ENCODE assay signal across 1 cellular context in genomic region chr1:178542554-178543290, GRCh38.
TF ChIP-seq lines count a peak whose summit lies in the region.

No MANE protein-coding gene starts in this region.

TF ChIP-seq in H1, 55 proteins besides CTCF, POLR2A, EP300 and RAD21:
- TF ChIP-seq E2F6 (IDR thresholded peaks at IDR 0.05) (peak; percentile 58; the same call in 1 of the 2 replicates), BCL11A (IDR thresholded peaks at IDR 0.05; ENCODE audit: low read depth in 2 of 2, low read length in 2 of 2) (no peak), CEBPB (IDR thresholded peaks at IDR 0.05; ENCODE audit: low read depth, low read length) (no peak), RNF2 (IDR thresholded peaks at IDR 0.05; ENCODE audit: borderline replicate concordance, low read depth, low read length, missing control alignments, poor library complexity, severe bottlenecking) (no peak), SRF (IDR thresholded peaks at IDR 0.05; ENCODE audit: low read depth, low read length) (0 out of 2 replicates have a peak, but pooled peaks have one; percentile 10), POU5F1 (IDR thresholded peaks at IDR 0.05; ENCODE audit: low read depth, low read length) (no peak), JUND (IDR thresholded peaks at IDR 0.05; ENCODE audit: low read length) (no peak), FOSL1 (IDR thresholded peaks at IDR 0.05; ENCODE audit: insufficient read depth, low read depth, low read length) (peak; percentile 38; the same call in 1 of the 2 replicates), POLR2AphosphoS5 (IDR thresholded peaks at IDR 0.05; ENCODE audit: low read depth, low read length) (0 out of 2 replicates have a peak, but pooled peaks have one; percentile 12), CTBP2 (IDR thresholded peaks at IDR 0.05; ENCODE audit: borderline replicate concordance, insufficient read depth, insufficient read length, low read length) (no peak), MAFK (IDR thresholded peaks at IDR 0.05; ENCODE audit: low read depth, low read length) (no peak), NANOG (IDR thresholded peaks at IDR 0.05; ENCODE audit: insufficient read depth, low read depth, low read length, poor library complexity, severe bottlenecking) (no peak), USF2 (IDR thresholded peaks at IDR 0.05; ENCODE audit: low read length) (no peak), TCF12 (IDR thresholded peaks at IDR 0.05; ENCODE audit: low read depth, low read length) (no peak), CBX5 (IDR thresholded peaks at IDR 0.05; ENCODE audit: low read depth, low read length) (no peak), EZH2 (IDR thresholded peaks at IDR 0.05; ENCODE audit: low read depth, low read length, severe bottlenecking) (no peak), HDAC2 (IDR thresholded peaks at IDR 0.05; ENCODE audit: borderline replicate concordance in 1 of 2, low read depth in 2 of 2, low read length in 2 of 2) (no peak), RFX5 (IDR thresholded peaks at IDR 0.05; ENCODE audit: borderline replicate concordance, low read depth, low read length) (no peak), YY1 (IDR thresholded peaks at IDR 0.05; ENCODE audit: low read depth, low read length) (no peak), ATF2 (IDR thresholded peaks at IDR 0.05; ENCODE audit: low read length) (no peak), NRF1 (IDR thresholded peaks at IDR 0.05; ENCODE audit: low read depth, low read length) (no peak), CHD2 (IDR thresholded peaks at IDR 0.05; ENCODE audit: low read length) (no peak), SP1 (IDR thresholded peaks at IDR 0.05; ENCODE audit: low read depth, low read length) (no peak), TAF7 (optimal IDR thresholded peaks at IDR 0.05; ENCODE audit: borderline replicate concordance, low read depth, low read length) (peak; percentile 73), SIN3A (conservative IDR thresholded peaks at IDR 0.05 in 1 of 2, IDR thresholded peaks at IDR 0.05 in 1 of 2; ENCODE audit: low read depth in 1 of 2, low read length in 2 of 2) (no peak; a peak in 1 of 4 replicates), SUZ12 (IDR thresholded peaks at IDR 0.05; ENCODE audit: low read length) (no peak), KDM1A (IDR thresholded peaks at IDR 0.05; ENCODE audit: borderline replicate concordance, low read length) (no peak), RXRA (IDR thresholded peaks at IDR 0.05; ENCODE audit: insufficient read depth, low read depth, low read length) (no peak), CREB1 (IDR thresholded peaks at IDR 0.05) (peak; percentile 70; the same call in 1 of the 2 replicates), BRCA1 (IDR thresholded peaks at IDR 0.05; ENCODE audit: low read depth, low read length) (no peak), JUN (IDR thresholded peaks at IDR 0.05; ENCODE audit: low read depth, low read length) (no peak), RBBP5 (IDR thresholded peaks at IDR 0.05; ENCODE audit: borderline replicate concordance, low read depth, low read length) (no peak), EGR1 (IDR thresholded peaks at IDR 0.05; ENCODE audit: borderline replicate concordance, low read depth, low read length) (peak; percentile 93), KDM5A (IDR thresholded peaks at IDR 0.05; ENCODE audit: low read length) (peak; percentile 73; the same call in 1 of the 2 replicates), CBX8 (IDR thresholded peaks at IDR 0.05; ENCODE audit: borderline replicate concordance, low read depth, low read length) (no peak), BACH1 (IDR thresholded peaks at IDR 0.05; ENCODE audit: low read length) (0 out of 2 replicates have a peak, but pooled peaks have one; percentile 24), SP4 (IDR thresholded peaks at IDR 0.05; ENCODE audit: low read length) (0 out of 2 replicates have a peak, but pooled peaks have one; percentile 41), KDM4A (IDR thresholded peaks at IDR 0.05; ENCODE audit: low read depth, low read length, severe bottlenecking) (peak; percentile 74), SIX5 (IDR thresholded peaks at IDR 0.05; ENCODE audit: low read depth, low read length) (no peak), ZNF274 (IDR thresholded peaks at IDR 0.05; ENCODE audit: borderline replicate concordance, extremely low read depth, low read length) (no peak), PHF8 (conservative IDR thresholded peaks at IDR 0.05; ENCODE audit: low read depth, low read length) (peak; percentile 62), SIRT6 (IDR thresholded peaks at IDR 0.05; ENCODE audit: low read length) (no peak), SAP30 (IDR thresholded peaks at IDR 0.05; ENCODE audit: insufficient read depth, insufficient replicate concordance, low read length) (no peak), HDAC6 (IDR thresholded peaks at IDR 0.05; ENCODE audit: low read depth, low read length) (no peak), ATF3 (IDR thresholded peaks at IDR 0.05; ENCODE audit: insufficient read depth, low read depth, low read length) (no peak), MAX (IDR thresholded peaks at IDR 0.05) (no peak; the same call in 1 of the 2 replicates), GTF2F1 (IDR thresholded peaks at IDR 0.05; ENCODE audit: borderline replicate concordance, low read depth, low read length) (no peak), CHD7 (IDR thresholded peaks at IDR 0.05; ENCODE audit: insufficient replicate concordance, low read length) (no peak), GABPA (IDR thresholded peaks at IDR 0.05; ENCODE audit: borderline replicate concordance, insufficient read depth, low read length) (no peak), CHD1 (IDR thresholded peaks at IDR 0.05; ENCODE audit: low read depth, low read length) (no peak), TAF1 (IDR thresholded peaks at IDR 0.05; ENCODE audit: low read depth, low read length) (peak; percentile 67), TBP (IDR thresholded peaks at IDR 0.05; ENCODE audit: low read depth, low read length) (peak; percentile 38; the same call in 1 of the 2 replicates), SP2 (IDR thresholded peaks at IDR 0.05; ENCODE audit: low read length) (no peak), TEAD4 (IDR thresholded peaks at IDR 0.05; ENCODE audit: low read depth, low read length) (no peak), ASH2L (IDR thresholded peaks at IDR 0.05; ENCODE audit: low read length) (peak; percentile 63)
